Comparison of ENCODE assay signal across 1 cellular context in genomic region chr2:28117104-28117596, GRCh38.
A peak's percentile ranks its signal among the peaks of the same experiment; 100 is the strongest.
TF ChIP-seq lines count a peak whose summit lies in the region.

No MANE protein-coding gene starts in this region.

TF ChIP-seq in HepG2, 621 proteins besides CTCF, POLR2A, EP300 and RAD21 (continued from another document):
- TF ChIP-seq, protein P1, sequence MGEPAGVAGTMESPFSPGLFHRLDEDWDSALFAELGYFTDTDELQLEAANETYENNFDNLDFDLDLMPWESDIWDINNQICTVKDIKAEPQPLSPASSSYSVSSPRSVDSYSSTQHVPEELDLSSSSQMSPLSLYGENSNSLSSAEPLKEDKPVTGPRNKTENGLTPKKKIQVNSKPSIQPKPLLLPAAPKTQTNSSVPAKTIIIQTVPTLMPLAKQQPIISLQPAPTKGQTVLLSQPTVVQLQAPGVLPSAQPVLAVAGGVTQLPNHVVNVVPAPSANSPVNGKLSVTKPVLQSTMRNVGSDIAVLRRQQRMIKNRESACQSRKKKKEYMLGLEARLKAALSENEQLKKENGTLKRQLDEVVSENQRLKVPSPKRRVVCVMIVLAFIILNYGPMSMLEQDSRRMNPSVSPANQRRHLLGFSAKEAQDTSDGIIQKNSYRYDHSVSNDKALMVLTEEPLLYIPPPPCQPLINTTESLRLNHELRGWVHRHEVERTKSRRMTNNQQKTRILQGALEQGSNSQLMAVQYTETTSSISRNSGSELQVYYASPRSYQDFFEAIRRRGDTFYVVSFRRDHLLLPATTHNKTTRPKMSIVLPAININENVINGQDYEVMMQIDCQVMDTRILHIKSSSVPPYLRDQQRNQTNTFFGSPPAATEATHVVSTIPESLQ (CRISPR knock-in tag; conservative IDR thresholded peaks at IDR 0.05): no peak
- TF ChIP-seq TCF7L2 (IDR thresholded peaks at IDR 0.05; ENCODE audit: low read depth, low read length): 0 out of 2 replicates have a peak, but pooled peaks have one; percentile 39
- TF ChIP-seq FOXA3 (CRISPR knock-in tag; IDR thresholded peaks at IDR 0.05): peak; percentile 29; the same call in 1 of the 2 replicates
- TF ChIP-seq DRAP1 (CRISPR knock-in tag; IDR thresholded peaks at IDR 0.05): peak; percentile 27; the same call in 1 of the 2 replicates
- TF ChIP-seq ZBTB21 (CRISPR knock-in tag; IDR thresholded peaks at IDR 0.05): no peak
- TF ChIP-seq ATF7 (IDR thresholded peaks at IDR 0.05): no peak
- TF ChIP-seq ATF7 (CRISPR knock-in tag; IDR thresholded peaks at IDR 0.05): no peak
- TF ChIP-seq, protein P2, sequence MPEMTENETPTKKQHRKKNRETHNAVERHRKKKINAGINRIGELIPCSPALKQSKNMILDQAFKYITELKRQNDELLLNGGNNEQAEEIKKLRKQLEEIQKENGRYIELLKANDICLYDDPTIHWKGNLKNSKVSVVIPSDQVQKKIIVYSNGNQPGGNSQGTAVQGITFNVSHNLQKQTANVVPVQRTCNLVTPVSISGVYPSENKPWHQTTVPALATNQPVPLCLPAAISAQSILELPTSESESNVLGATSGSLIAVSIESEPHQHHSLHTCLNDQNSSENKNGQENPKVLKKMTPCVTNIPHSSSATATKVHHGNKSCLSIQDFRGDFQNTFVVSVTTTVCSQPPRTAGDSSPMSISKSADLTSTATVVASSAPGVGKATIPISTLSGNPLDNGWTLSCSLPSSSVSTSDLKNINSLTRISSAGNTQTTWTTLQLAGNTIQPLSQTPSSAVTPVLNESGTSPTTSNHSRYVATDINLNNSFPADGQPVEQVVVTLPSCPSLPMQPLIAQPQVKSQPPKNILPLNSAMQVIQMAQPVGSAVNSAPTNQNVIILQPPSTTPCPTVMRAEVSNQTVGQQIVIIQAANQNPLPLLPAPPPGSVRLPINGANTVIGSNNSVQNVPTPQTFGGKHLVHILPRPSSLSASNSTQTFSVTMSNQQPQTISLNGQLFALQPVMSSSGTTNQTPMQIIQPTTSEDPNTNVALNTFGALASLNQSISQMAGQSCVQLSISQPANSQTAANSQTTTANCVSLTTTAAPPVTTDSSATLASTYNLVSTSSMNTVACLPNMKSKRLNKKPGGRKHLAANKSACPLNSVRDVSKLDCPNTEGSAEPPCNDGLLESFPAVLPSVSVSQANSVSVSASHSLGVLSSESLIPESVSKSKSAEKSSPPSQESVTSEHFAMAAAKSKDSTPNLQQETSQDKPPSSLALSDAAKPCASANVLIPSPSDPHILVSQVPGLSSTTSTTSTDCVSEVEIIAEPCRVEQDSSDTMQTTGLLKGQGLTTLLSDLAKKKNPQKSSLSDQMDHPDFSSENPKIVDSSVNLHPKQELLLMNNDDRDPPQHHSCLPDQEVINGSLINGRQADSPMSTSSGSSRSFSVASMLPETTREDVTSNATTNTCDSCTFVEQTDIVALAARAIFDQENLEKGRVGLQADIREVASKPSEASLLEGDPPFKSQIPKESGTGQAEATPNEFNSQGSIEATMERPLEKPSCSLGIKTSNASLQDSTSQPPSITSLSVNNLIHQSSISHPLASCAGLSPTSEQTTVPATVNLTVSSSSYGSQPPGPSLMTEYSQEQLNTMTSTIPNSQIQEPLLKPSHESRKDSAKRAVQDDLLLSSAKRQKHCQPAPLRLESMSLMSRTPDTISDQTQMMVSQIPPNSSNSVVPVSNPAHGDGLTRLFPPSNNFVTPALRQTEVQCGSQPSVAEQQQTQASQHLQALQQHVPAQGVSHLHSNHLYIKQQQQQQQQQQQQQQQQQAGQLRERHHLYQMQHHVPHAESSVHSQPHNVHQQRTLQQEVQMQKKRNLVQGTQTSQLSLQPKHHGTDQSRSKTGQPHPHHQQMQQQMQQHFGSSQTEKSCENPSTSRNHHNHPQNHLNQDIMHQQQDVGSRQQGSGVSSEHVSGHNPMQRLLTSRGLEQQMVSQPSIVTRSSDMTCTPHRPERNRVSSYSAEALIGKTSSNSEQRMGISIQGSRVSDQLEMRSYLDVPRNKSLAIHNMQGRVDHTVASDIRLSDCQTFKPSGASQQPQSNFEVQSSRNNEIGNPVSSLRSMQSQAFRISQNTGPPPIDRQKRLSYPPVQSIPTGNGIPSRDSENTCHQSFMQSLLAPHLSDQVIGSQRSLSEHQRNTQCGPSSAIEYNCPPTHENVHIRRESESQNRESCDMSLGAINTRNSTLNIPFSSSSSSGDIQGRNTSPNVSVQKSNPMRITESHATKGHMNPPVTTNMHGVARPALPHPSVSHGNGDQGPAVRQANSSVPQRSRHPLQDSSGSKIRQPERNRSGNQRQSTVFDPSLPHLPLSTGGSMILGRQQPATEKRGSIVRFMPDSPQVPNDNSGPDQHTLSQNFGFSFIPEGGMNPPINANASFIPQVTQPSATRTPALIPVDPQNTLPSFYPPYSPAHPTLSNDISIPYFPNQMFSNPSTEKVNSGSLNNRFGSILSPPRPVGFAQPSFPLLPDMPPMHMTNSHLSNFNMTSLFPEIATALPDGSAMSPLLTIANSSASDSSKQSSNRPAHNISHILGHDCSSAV (CRISPR knock-in tag; IDR thresholded peaks at IDR 0.05; ENCODE audit: borderline replicate concordance): no peak
- TF ChIP-seq JUN (CRISPR knock-in tag; IDR thresholded peaks at IDR 0.05): 0 out of 2 replicates have a peak, but pooled peaks have one; percentile 51
- no peak for TF ChIP-seq ZNF235 (CRISPR knock-in tag; IDR thresholded peaks at IDR 0.05; ENCODE audit: borderline replicate concordance)
- no peak for TF ChIP-seq ZEB1 (IDR thresholded peaks at IDR 0.05; ENCODE audit: insufficient replicate concordance, low read depth)
- TF ChIP-seq ZSCAN20 (CRISPR knock-in tag; IDR thresholded peaks at IDR 0.05; ENCODE audit: borderline replicate concordance): no peak
- TF ChIP-seq IRF2 (CRISPR knock-in tag; IDR thresholded peaks at IDR 0.05): peak; percentile 43; the same call in 1 of the 2 replicates
- TF ChIP-seq SMARCC2 (IDR thresholded peaks at IDR 0.05): no peak
- TF ChIP-seq SSRP1 (CRISPR knock-in tag; IDR thresholded peaks at IDR 0.05): no peak
- no peak for TF ChIP-seq SRY (CRISPR knock-in tag; IDR thresholded peaks at IDR 0.05)
- TF ChIP-seq NR2F1 (CRISPR knock-in tag; IDR thresholded peaks at IDR 0.05): no peak
- TF ChIP-seq ZNF614 (CRISPR knock-in tag; IDR thresholded peaks at IDR 0.05; ENCODE audit: borderline replicate concordance): no peak
